Comparison of ENCODE assay signal across 14 cellular contexts in the genomic region with DNA sequence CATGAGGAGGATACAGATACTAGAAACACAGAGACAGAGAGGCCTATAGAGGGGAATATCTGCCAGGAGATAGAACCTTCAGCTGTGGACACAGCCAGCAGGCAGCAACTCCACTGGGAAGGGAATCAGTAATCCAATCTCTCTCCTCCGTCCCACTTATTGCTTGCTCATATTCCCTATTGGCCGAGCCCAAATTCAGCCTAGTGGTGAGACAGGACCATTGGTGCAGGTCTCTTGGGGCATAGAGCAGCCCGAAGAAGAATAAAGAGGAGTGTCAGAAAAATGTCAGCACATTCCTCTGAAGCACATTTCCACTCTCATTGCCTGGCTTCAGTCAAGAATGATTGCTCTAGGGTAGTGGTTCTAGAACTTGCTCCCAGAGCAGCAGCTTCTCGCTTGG.
DNase-seq lines count a peak whose midpoint lies in the region; ATAC-seq and TF ChIP-seq lines count a peak whose summit lies in the region.
"Had no signal": no experiment of that assay in that cellular context is flagged by ENCODE, and none has a peak within 500 bp of the region (broad histone marks: within the 10 kb centered on the region; RNA-seq: fewer than 3 reads in every experiment).

No MANE protein-coding gene starts in this region.

- H3K27me3 Mint-ChIP-seq in GM23338 (ENCODE audit: insufficient read depth, low read depth, poor library complexity) (no peaks in the 10 kb centered on the region), WTC11 (ENCODE audit: low read depth) (no peaks in the 10 kb centered on the region; the same call in 1 of the 2 replicates)
- H3K27me3 Mint-ChIP-seq: CD4-positive, alpha-beta memory T cell had no signal

- H3K4me1 Mint-ChIP-seq in GM23338 (peaks cover 13% of the 10 kb centered on the region; the same call in 2 of the 3 replicates), WTC11 (peaks cover 12% of the 10 kb centered on the region)
- H3K4me1 Mint-ChIP-seq: CD4-positive, alpha-beta memory T cell had no signal

- H3K4me1 ChIP-seq in GM23338 (ENCODE audit: insufficient read depth) (no peaks in the 10 kb centered on the region), body of pancreas (no peaks in the 10 kb centered on the region), osteoblast (ENCODE audit: insufficient read depth, low read length) (no peaks in the 10 kb centered on the region)
- H3K4me1 ChIP-seq: A549, BE2C had no signal

- H3K9me3 ChIP-seq in body of pancreas (no peaks in the 10 kb centered on the region), osteoblast (ENCODE audit: low read depth, low read length) (peaks cover 1% of the 10 kb centered on the region)
- H3K9me3 ChIP-seq: A549, BE2C had no signal

- POLR2A ChIA-PET in WTC11 (lab: Charles Lee) = no interaction called here

- H3K4me3 ChIP-seq in GM23338 (no peak overlapping the region), body of pancreas (no peak overlapping the region), osteoblast (ENCODE audit: insufficient read depth, low read length) (no peak overlapping the region)
- H3K4me3 ChIP-seq: A549 had no signal

- no peaks in the 10 kb centered on the region for H3K36me3 ChIP-seq in GM23338 (ENCODE audit: insufficient read depth)
- no peaks in the 10 kb centered on the region for H3K36me3 ChIP-seq in body of pancreas (replicated peaks in 1 of 2; ENCODE audit: insufficient read depth in 1 of 2, low read depth in 2 of 2)
- H3K36me3 ChIP-seq in osteoblast (ENCODE audit: insufficient read depth, low read length) = no peaks in the 10 kb centered on the region
- H3K36me3 ChIP-seq: BE2C had no signal

- H3K27ac Mint-ChIP-seq in GM23338 (no peak overlapping the region), WTC11 (no peak overlapping the region)
- H3K27ac Mint-ChIP-seq: CD4-positive, alpha-beta memory T cell had no signal

- H4K20me1 ChIP-seq in GM23338 (replicated peaks; ENCODE audit: insufficient read depth) (no peaks in the 10 kb centered on the region), osteoblast (ENCODE audit: insufficient read depth, low read length) (no peaks in the 10 kb centered on the region)

- no peak overlapping the region for H2AFZ ChIP-seq in GM23338
- no peak overlapping the region for H2AFZ ChIP-seq in osteoblast (ENCODE audit: low read length)

- TF ChIP-seq POLR2A in body of pancreas (IDR thresholded peaks at IDR 0.05) = no peak

- no peak for TF ChIP-seq CTCF in GM23338 (conservative IDR thresholded peaks at IDR 0.05; ENCODE audit: low read depth in 2 of 2)
- no peak for TF ChIP-seq CTCF in WTC11 (IDR thresholded peaks at IDR 0.05)
- TF ChIP-seq CTCF in body of pancreas (IDR thresholded peaks at IDR 0.05) = no peak
- no peak for TF ChIP-seq CTCF in osteoblast (IDR thresholded peaks at IDR 0.05; ENCODE audit: extremely low read depth, low read depth, low read length)

- no peak overlapping the region for H3K27ac ChIP-seq in GM23338 (ENCODE audit: low read depth)
- no peak overlapping the region for H3K27ac ChIP-seq in body of pancreas
- no peak overlapping the region for H3K27ac ChIP-seq in osteoblast (ENCODE audit: low read depth, low read length)
- H3K27ac ChIP-seq: A549, C4-2B, HL-60 had no signal

- H3K4me2 ChIP-seq in GM23338 = no peak overlapping the region
- H3K4me2 ChIP-seq in osteoblast (ENCODE audit: insufficient read depth, low read length) = no peak overlapping the region
- H3K4me2 ChIP-seq: A549 had no signal

- ATAC-seq in GM23338 (0 out of 3 replicates have a peak, but pooled peaks have one; percentile 32), WTC11 (peak; percentile 78), HG03469 (IDR thresholded peaks at IDR 0.05; ENCODE audit: unreplicated experiment) (no peak), body of pancreas (no peak)
- ATAC-seq: A549 had no signal

- DNase-seq in ELF-1 (ENCODE audit: low read depth, low spot score) (peak; percentile 10), GM23338 (ENCODE audit: low spot score) (peak; percentile 14), WTC11 (ENCODE audit: low spot score) (no peak), iPS-NIHi7 (ENCODE audit: extremely low spot score) (peak; percentile 13), body of pancreas (no peak), osteoblast (ENCODE audit: insufficient read length, low spot score, missing footprints) (no peak)
- DNase-seq in activated CD8-positive, alpha-beta memory T cell treated with anti-CD3 and anti-CD28 coated beads, Interleukin-2, amount 50 U/mL, for 48 hours = no peak
- DNase-seq: BE2C; CD4-positive, alpha-beta memory T cell; DND-41 had no signal

- WGBS in body of pancreas, 2 donors = 17 to 62% methylated on average over 4 of the region's 4 CpGs

- no peaks in the 10 kb centered on the region for H3F3A ChIP-seq in GM23338 (replicated peaks; ENCODE audit: low read depth)

- H3K79me2 ChIP-seq in GM23338 (replicated peaks; ENCODE audit: insufficient read depth) (no peaks in the 10 kb centered on the region), osteoblast (ENCODE audit: insufficient read depth, low read length) (no peaks in the 10 kb centered on the region)

- peaks cover 13% of the 10 kb centered on the region; the same call in 1 of the 2 replicates for H3K9me2 ChIP-seq in GM23338 (ENCODE audit: insufficient read depth)

- H3K36me3 Mint-ChIP-seq in GM23338 (ENCODE audit: low read depth) (no peaks in the 10 kb centered on the region), WTC11 (peaks cover 3% of the 10 kb centered on the region)
- H3K36me3 Mint-ChIP-seq: CD4-positive, alpha-beta memory T cell had no signal

- H3K9me3 Mint-ChIP-seq in GM23338 (no peaks in the 10 kb centered on the region; the same call in 2 of the 3 replicates), WTC11 (peaks cover 52% of the 10 kb centered on the region)

- intact Hi-C loops in body of pancreas (cut with DNase I) = no loop called here

- CTCF ChIA-PET in WTC11 (lab: Charles Lee) = no interaction called here

- H3K27me3 ChIP-seq in GM23338 (ENCODE audit: insufficient read depth) (no peaks in the 10 kb centered on the region), body of pancreas (no peaks in the 10 kb centered on the region), osteoblast (ENCODE audit: insufficient read depth, low read length) (no peaks in the 10 kb centered on the region)
- H3K27me3 ChIP-seq: BE2C had no signal

- no peak overlapping the region for H3K4me3 Mint-ChIP-seq in GM23338
- H3K4me3 Mint-ChIP-seq in WTC11 = no peak overlapping the region
- H3K4me3 Mint-ChIP-seq: CD4-positive, alpha-beta memory T cell had no signal

TF ChIP-seq in GM23338, 12 proteins besides CTCF, POLR2A, EP300 and RAD21 (continues in another document):
- TF ChIP-seq EZH2phosphoT487 (IDR thresholded peaks at IDR 0.05; ENCODE audit: unreplicated experiment) (no peak), JUNB (IDR thresholded peaks at IDR 0.05; ENCODE audit: unreplicated experiment) (no peak), NANOG (IDR thresholded peaks at IDR 0.05; ENCODE audit: borderline replicate concordance) (no peak)

TF ChIP-seq in WTC11, 78 proteins besides CTCF, POLR2A, EP300 and RAD21 (continues in another document):
- TF ChIP-seq ZNF263 (CRISPR knock-in tag; IDR thresholded peaks at IDR 0.05; ENCODE audit: low read depth) = no peak
- TF ChIP-seq MYBL2 (CRISPR knock-in tag; IDR thresholded peaks at IDR 0.05) = no peak
- no peak for TF ChIP-seq PRRX2 (CRISPR knock-in tag; IDR thresholded peaks at IDR 0.05)
- TF ChIP-seq, protein P1, sequence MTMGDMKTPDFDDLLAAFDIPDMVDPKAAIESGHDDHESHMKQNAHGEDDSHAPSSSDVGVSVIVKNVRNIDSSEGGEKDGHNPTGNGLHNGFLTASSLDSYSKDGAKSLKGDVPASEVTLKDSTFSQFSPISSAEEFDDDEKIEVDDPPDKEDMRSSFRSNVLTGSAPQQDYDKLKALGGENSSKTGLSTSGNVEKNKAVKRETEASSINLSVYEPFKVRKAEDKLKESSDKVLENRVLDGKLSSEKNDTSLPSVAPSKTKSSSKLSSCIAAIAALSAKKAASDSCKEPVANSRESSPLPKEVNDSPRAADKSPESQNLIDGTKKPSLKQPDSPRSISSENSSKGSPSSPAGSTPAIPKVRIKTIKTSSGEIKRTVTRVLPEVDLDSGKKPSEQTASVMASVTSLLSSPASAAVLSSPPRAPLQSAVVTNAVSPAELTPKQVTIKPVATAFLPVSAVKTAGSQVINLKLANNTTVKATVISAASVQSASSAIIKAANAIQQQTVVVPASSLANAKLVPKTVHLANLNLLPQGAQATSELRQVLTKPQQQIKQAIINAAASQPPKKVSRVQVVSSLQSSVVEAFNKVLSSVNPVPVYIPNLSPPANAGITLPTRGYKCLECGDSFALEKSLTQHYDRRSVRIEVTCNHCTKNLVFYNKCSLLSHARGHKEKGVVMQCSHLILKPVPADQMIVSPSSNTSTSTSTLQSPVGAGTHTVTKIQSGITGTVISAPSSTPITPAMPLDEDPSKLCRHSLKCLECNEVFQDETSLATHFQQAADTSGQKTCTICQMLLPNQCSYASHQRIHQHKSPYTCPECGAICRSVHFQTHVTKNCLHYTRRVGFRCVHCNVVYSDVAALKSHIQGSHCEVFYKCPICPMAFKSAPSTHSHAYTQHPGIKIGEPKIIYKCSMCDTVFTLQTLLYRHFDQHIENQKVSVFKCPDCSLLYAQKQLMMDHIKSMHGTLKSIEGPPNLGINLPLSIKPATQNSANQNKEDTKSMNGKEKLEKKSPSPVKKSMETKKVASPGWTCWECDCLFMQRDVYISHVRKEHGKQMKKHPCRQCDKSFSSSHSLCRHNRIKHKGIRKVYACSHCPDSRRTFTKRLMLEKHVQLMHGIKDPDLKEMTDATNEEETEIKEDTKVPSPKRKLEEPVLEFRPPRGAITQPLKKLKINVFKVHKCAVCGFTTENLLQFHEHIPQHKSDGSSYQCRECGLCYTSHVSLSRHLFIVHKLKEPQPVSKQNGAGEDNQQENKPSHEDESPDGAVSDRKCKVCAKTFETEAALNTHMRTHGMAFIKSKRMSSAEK (CRISPR knock-in tag; IDR thresholded peaks at IDR 0.05; ENCODE audit: borderline replicate concordance) = no peak
- TF ChIP-seq TCF7 (CRISPR knock-in tag; IDR thresholded peaks at IDR 0.05; ENCODE audit: low read depth) = no peak
- TF ChIP-seq, protein P2, sequence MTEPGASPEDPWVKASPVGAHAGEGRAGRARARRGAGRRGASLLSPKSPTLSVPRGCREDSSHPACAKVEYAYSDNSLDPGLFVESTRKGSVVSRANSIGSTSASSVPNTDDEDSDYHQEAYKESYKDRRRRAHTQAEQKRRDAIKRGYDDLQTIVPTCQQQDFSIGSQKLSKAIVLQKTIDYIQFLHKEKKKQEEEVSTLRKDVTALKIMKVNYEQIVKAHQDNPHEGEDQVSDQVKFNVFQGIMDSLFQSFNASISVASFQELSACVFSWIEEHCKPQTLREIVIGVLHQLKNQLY (CRISPR knock-in tag; IDR thresholded peaks at IDR 0.05) = no peak

Comparison
In these comparisons a context has a peak if more than half of its experiments do, and no peak if none do; other contexts are left out.
1. DNase-seq: peak in ELF-1 (single experiment), GM23338 (single experiment) and iPS-NIHi7 (single experiment); none in WTC11 (single experiment), activated CD8-positive, alpha-beta memory T cell treated with anti-CD3 and anti-CD28 coated beads, Interleukin-2, amount 50 U/mL, for 48 hours (single experiment), body of pancreas (0 of 4) and osteoblast (single experiment).
2. ATAC-seq: peak in GM23338 (single experiment) and WTC11 (single experiment); none in HG03469 (single experiment) and body of pancreas (single experiment).